Comparison of ENCODE assay signal across 16 cellular contexts in genomic region chr1:43445618-43446387, GRCh38. TPM values are rescaled to one million over a fixed set of nuclear protein-coding genes. Genes with fewer than 3 reads are reported as not detected.
DNase-seq lines count a peak whose midpoint lies in the region; ATAC-seq and TF ChIP-seq lines count a peak whose summit lies in the region.
"Had no signal": no experiment of that assay in that cellular context is flagged by ENCODE, and none has a peak within 500 bp of the region (broad histone marks: within the 10 kb centered on the region; RNA-seq: fewer than 3 reads in every experiment).

No MANE protein-coding gene starts in this region.

- no peaks in the 10 kb centered on the region for H3K9me3 ChIP-seq in CD4-positive, CD25-positive, alpha-beta regulatory T cell (ENCODE audit: control insufficient read depth in 2 of 2, low read length in 2 of 2)
- H3K9me3 ChIP-seq in CD8-positive, alpha-beta memory T cell (ENCODE audit: low read length), result no peaks in the 10 kb centered on the region

- no peak for DNase-seq in CD4-positive, CD25-positive, alpha-beta regulatory T cell
- no peak for DNase-seq in CD8-positive, alpha-beta memory T cell
- DNase-seq in central memory CD8-positive, alpha-beta T cell (ENCODE audit: low spot score in 2 of 2), result no peak
- DNase-seq in neural crest cell (ENCODE audit: low read depth, low spot score), result no peak
- DNase-seq in DMS 273 treated with DMSO at 0.1 percent for 48 hours (lab: John Stamatoyannopoulos, UW), result no peak
- DNase-seq: activated naive CD8-positive, alpha-beta T cell treated with anti-CD3 and anti-CD28 coated beads, Interleukin-2, amount 50 U/mL, for 24 hours; HCEC 1CT; Kasumi-1; NCI-H1048; NCI-H2029; PC-3; stimulated activated naive CD4-positive, alpha-beta T cell treated with Interleukin-2 at 50 U/mL for 16 hours had no signal

- no peak for TF ChIP-seq CTCF in neural crest cell (conservative IDR thresholded peaks at IDR 0.05)

- no peak for ATAC-seq in CD4-positive, CD25-positive, alpha-beta regulatory T cell (ENCODE audit: low read depth in 2 of 2)
- no peak for ATAC-seq in central memory CD8-positive, alpha-beta T cell (replicated peaks; ENCODE audit: extremely low read depth, poor library complexity, severe bottlenecking)
- ATAC-seq in GM19351 (IDR thresholded peaks at IDR 0.05; ENCODE audit: unreplicated experiment) (no peak), GM18519 (IDR thresholded peaks at IDR 0.05; ENCODE audit: low FRiP score, unreplicated experiment) (no peak)
- ATAC-seq: activated naive CD8-positive, alpha-beta T cell treated with anti-CD3 and anti-CD28 coated beads, Interleukin-2, amount 50 U/mL, for 24 hours; T-cell had no signal

- no peaks in the 10 kb centered on the region for H3K4me1 ChIP-seq in CD4-positive, CD25-positive, alpha-beta regulatory T cell (ENCODE audit: control insufficient read depth, insufficient read depth, low read length, poor library complexity, severe bottlenecking)
- no peaks in the 10 kb centered on the region for H3K4me1 ChIP-seq in CD8-positive, alpha-beta memory T cell (ENCODE audit: insufficient read depth, low read length)

- H3K9me3 Mint-ChIP-seq in CD4-positive, CD25-positive, alpha-beta regulatory T cell, result peaks cover 0 to 1% (median 0%) of the 10 kb centered on the region in 7 donors
- no peaks in the 10 kb centered on the region for H3K9me3 Mint-ChIP-seq in CD8-positive, alpha-beta memory T cell
- no peaks in the 10 kb centered on the region for H3K9me3 Mint-ChIP-seq in central memory CD8-positive, alpha-beta T cell
- no peaks in the 10 kb centered on the region for H3K9me3 Mint-ChIP-seq in neural crest cell
- H3K9me3 Mint-ChIP-seq: activated naive CD8-positive, alpha-beta T cell treated with anti-CD3 and anti-CD28 coated beads, Interleukin-2, amount 50 U/mL, for 24 hours; dendritic cell treated with granulocyte-macrophage colony-stimulating factor and Interleukin-4, amounts not matched to agents 40 ng/mL and 50 ng/mL, for 4 days; T-cell had no signal

- no peaks in the 10 kb centered on the region for H3K27me3 Mint-ChIP-seq in CD4-positive, CD25-positive, alpha-beta regulatory T cell
- no peaks in the 10 kb centered on the region for H3K27me3 Mint-ChIP-seq in CD8-positive, alpha-beta memory T cell
- no peaks in the 10 kb centered on the region for H3K27me3 Mint-ChIP-seq in central memory CD8-positive, alpha-beta T cell
- no peaks in the 10 kb centered on the region for H3K27me3 Mint-ChIP-seq in neural crest cell (ENCODE audit: low read depth)
- H3K27me3 Mint-ChIP-seq: activated naive CD8-positive, alpha-beta T cell treated with anti-CD3 and anti-CD28 coated beads, Interleukin-2, amount 50 U/mL, for 24 hours; dendritic cell treated with granulocyte-macrophage colony-stimulating factor and Interleukin-4, amounts not matched to agents 40 ng/mL and 50 ng/mL, for 4 days; T-cell had no signal

- peaks cover 79% of the 10 kb centered on the region for H3K36me3 ChIP-seq in CD4-positive, CD25-positive, alpha-beta regulatory T cell (ENCODE audit: control insufficient read depth, insufficient read depth, low read length)
- peaks cover 76% of the 10 kb centered on the region for H3K36me3 ChIP-seq in CD8-positive, alpha-beta memory T cell (ENCODE audit: insufficient read depth, low read length)

- H3K27me3 ChIP-seq in CD4-positive, CD25-positive, alpha-beta regulatory T cell (ENCODE audit: control insufficient read depth, insufficient read depth, low read length), result no peaks in the 10 kb centered on the region
- no peaks in the 10 kb centered on the region for H3K27me3 ChIP-seq in CD8-positive, alpha-beta memory T cell (ENCODE audit: insufficient read depth, low read length, poor library complexity, severe bottlenecking)

- peaks cover 37% of the 10 kb centered on the region for H3K36me3 Mint-ChIP-seq in CD4-positive, CD25-positive, alpha-beta regulatory T cell
- peaks cover 0 to 98% (median 28%) of the 10 kb centered on the region in 3 donors for H3K36me3 Mint-ChIP-seq in CD8-positive, alpha-beta memory T cell
- H3K36me3 Mint-ChIP-seq in central memory CD8-positive, alpha-beta T cell (ENCODE audit: insufficient read depth), result peaks cover 23% of the 10 kb centered on the region
- H3K36me3 Mint-ChIP-seq in neural crest cell (ENCODE audit: low read depth), result peaks cover 21% of the 10 kb centered on the region

- CTCF ChIA-PET in CD8-positive, alpha-beta memory T cell (lab: Charles Lee), result no interaction called here

- POLR2A ChIA-PET in CD8-positive, alpha-beta memory T cell (lab: Charles Lee), result no interaction called here

- H3K27ac ChIP-seq in CD4-positive, CD25-positive, alpha-beta regulatory T cell (ENCODE audit: insufficient read depth, low read length, poor library complexity, severe bottlenecking), result no peak overlapping the region
- H3K27ac ChIP-seq in CD8-positive, alpha-beta memory T cell (ENCODE audit: low read depth, low read length), result no peak overlapping the region

- peak overlapping the region in 2 of 3 donors; percentile 65 to 84 for H3K27ac Mint-ChIP-seq in CD4-positive, CD25-positive, alpha-beta regulatory T cell
- peak overlapping the region in 6 of 8 donors; percentile 4 to 96 (median 32) for H3K27ac Mint-ChIP-seq in CD8-positive, alpha-beta memory T cell
- peak overlapping the region; percentile 32 for H3K27ac Mint-ChIP-seq in central memory CD8-positive, alpha-beta T cell (ENCODE audit: low read depth)
- peak overlapping the region; percentile 81 for H3K27ac Mint-ChIP-seq in neural crest cell (ENCODE audit: unreplicated experiment)
- H3K27ac Mint-ChIP-seq: activated naive CD8-positive, alpha-beta T cell treated with anti-CD3 and anti-CD28 coated beads, Interleukin-2, amount 50 U/mL, for 24 hours; dendritic cell treated with granulocyte-macrophage colony-stimulating factor and Interleukin-4, amounts not matched to agents 40 ng/mL and 50 ng/mL, for 4 days; T-cell had no signal

- H3K4me1 Mint-ChIP-seq in CD4-positive, CD25-positive, alpha-beta regulatory T cell, result peaks cover 0 to 2% (median under 1%) of the 10 kb centered on the region in 4 donors
- no peaks in the 10 kb centered on the region for H3K4me1 Mint-ChIP-seq in CD8-positive, alpha-beta memory T cell
- no peaks in the 10 kb centered on the region for H3K4me1 Mint-ChIP-seq in central memory CD8-positive, alpha-beta T cell
- no peaks in the 10 kb centered on the region for H3K4me1 Mint-ChIP-seq in neural crest cell
- H3K4me1 Mint-ChIP-seq: activated naive CD8-positive, alpha-beta T cell treated with anti-CD3 and anti-CD28 coated beads, Interleukin-2, amount 50 U/mL, for 24 hours had no signal

- H3K4me3 ChIP-seq in CD4-positive, CD25-positive, alpha-beta regulatory T cell (ENCODE audit: low read depth, low read length), result no peak overlapping the region
- H3K4me3 ChIP-seq in CD8-positive, alpha-beta memory T cell (ENCODE audit: low read length), result no peak overlapping the region

- H3K4me3 Mint-ChIP-seq in CD4-positive, CD25-positive, alpha-beta regulatory T cell, result no peak overlapping the region
- H3K4me3 Mint-ChIP-seq in CD8-positive, alpha-beta memory T cell, result no peak overlapping the region
- no peak overlapping the region for H3K4me3 Mint-ChIP-seq in central memory CD8-positive, alpha-beta T cell
- peak overlapping the region; percentile 18 for H3K4me3 Mint-ChIP-seq in neural crest cell
- H3K4me3 Mint-ChIP-seq: activated naive CD8-positive, alpha-beta T cell treated with anti-CD3 and anti-CD28 coated beads, Interleukin-2, amount 50 U/mL, for 24 hours; dendritic cell treated with granulocyte-macrophage colony-stimulating factor and Interleukin-4, amounts not matched to agents 40 ng/mL and 50 ng/mL, for 4 days; T-cell had no signal

RNA-seq across cellular contexts. Expression of gene HYI, which starts 7.9 kb away (rescaled TPM):
- 8.4 TPM for total RNA-seq in CD4-positive, CD25-positive, alpha-beta regulatory T cell
- polyA plus RNA-seq in CD4-positive, CD25-positive, alpha-beta regulatory T cell, result 1 to 10 TPM in 3 of 4 donors, under 1 TPM in 1; 0.85 to 3.4 (median 2.4) TPM
- 1 to 10 TPM; 5.5 to 5.7 TPM for total RNA-seq in CD8-positive, alpha-beta memory T cell
- 2.4 TPM for polyA plus RNA-seq in CD8-positive, alpha-beta memory T cell
- total RNA-seq in neural crest cell, result 42.9 and 46.6 TPM in 2 replicates

RNA-seq across cellular contexts. Expression of gene SZT2, which starts 56.1 kb away (rescaled TPM):
- 107 TPM for total RNA-seq in CD4-positive, CD25-positive, alpha-beta regulatory T cell
- polyA plus RNA-seq in CD4-positive, CD25-positive, alpha-beta regulatory T cell, result 1 to 10 TPM; 1.5 to 4.6 (median 3.5) TPM
- total RNA-seq in CD8-positive, alpha-beta memory T cell, result 10 to 100 TPM; 34.4 to 35.1 TPM
- 7.2 TPM for polyA plus RNA-seq in CD8-positive, alpha-beta memory T cell
- 39.4 and 42.0 TPM in 2 replicates for total RNA-seq in neural crest cell

RNA-seq across cellular contexts. Expression of gene MED8, which starts 56.2 kb away (rescaled TPM):
- total RNA-seq in CD4-positive, CD25-positive, alpha-beta regulatory T cell, result 18.4 TPM
- polyA plus RNA-seq in CD4-positive, CD25-positive, alpha-beta regulatory T cell, result 10 to 100 TPM; 41.8 to 51.3 (median 48.4) TPM
- total RNA-seq in CD8-positive, alpha-beta memory T cell, result 10 to 100 TPM; 40.5 to 41.3 TPM
- 36.7 TPM for polyA plus RNA-seq in CD8-positive, alpha-beta memory T cell
- total RNA-seq in neural crest cell, result 30.8 and 33.9 TPM in 2 replicates
